In genomic region chr12:111873113-111873512, GRCh38 we compare ENCODE assay signal across 25 cellular contexts. TPM values are rescaled to one million over a fixed set of nuclear protein-coding genes. Genes with fewer than 3 reads are reported as not detected.
DNase-seq lines count a peak whose midpoint lies in the region; ATAC-seq, FAIRE-seq and TF ChIP-seq lines count a peak whose summit lies in the region.
"Had no signal": no experiment of that assay in that cellular context is flagged by ENCODE, and none has a peak within 500 bp of the region (broad histone marks: within the 10 kb centered on the region; RNA-seq: fewer than 3 reads in every experiment).

No MANE protein-coding gene starts in this region.

- H3K27me3 ChIP-seq in HepG2 (ENCODE audit: control insufficient read depth in 1 of 2, insufficient read depth in 2 of 2, low read length in 2 of 2) (no peaks in the 10 kb centered on the region), right lobe of liver (no peaks in the 10 kb centered on the region), K562 (ENCODE audit: control insufficient read depth in 2 of 2, insufficient read depth in 2 of 2, low read length in 2 of 2) (no peaks in the 10 kb centered on the region)
- H3K27me3 ChIP-seq: BE2C, BLaER1 had no signal

- POLR2A ChIA-PET in HepG2 (lab: Yijun Ruan, JAX) (no interaction called here), K562 (lab: Yijun Ruan, JAX) (interaction anchor here (0.6 kb wide), 1 partner anchor 11 kb away, joined by 3 read pairs; no protein-coding TSS in a partner anchor)

- no peaks in the 10 kb centered on the region for H3K9me3 ChIP-seq in HepG2 (ENCODE audit: low read length)
- H3K9me3 ChIP-seq in right lobe of liver = no peaks in the 10 kb centered on the region
- no peaks in the 10 kb centered on the region for H3K9me3 ChIP-seq in K562 (replicated peaks; ENCODE audit: control insufficient read depth, insufficient read depth, low read depth, low read length)
- H3K9me3 ChIP-seq: BE2C, BLaER1 had no signal

- FAIRE-seq in HepG2 (lab: Jason Lieb, UNC) = no peak
- no peak for FAIRE-seq in K562 (lab: Jason Lieb, UNC)
- FAIRE-seq: A204.1, GM12878, GM12892, GM18507 had no signal

- H3K4me2 ChIP-seq in HepG2 (ENCODE audit: low read depth, low read length) = no peak overlapping the region
- no peak overlapping the region for H3K4me2 ChIP-seq in K562 (ENCODE audit: insufficient read depth, low read length)
- H3K4me2 ChIP-seq: BLaER1 had no signal

- CTCF ChIA-PET in HepG2 (lab: Yijun Ruan, JAX; ENCODE audit: low intra/inter-chr PET ratio, low total read pairs) (no interaction called here), K562 (lab: Yijun Ruan, JAX; ENCODE audit: low intra/inter-chr PET ratio) (no interaction called here)

- TF ChIP-seq CTCF in HepG2 (CRISPR knock-in tag; IDR thresholded peaks at IDR 0.05) (no peak), right lobe of liver (IDR thresholded peaks at IDR 0.05) (no peak), K562 (IDR thresholded peaks at IDR 0.05 in 2 of 3, conservative IDR thresholded peaks at IDR 0.05 in 1 of 3; ENCODE audit: insufficient read depth in 2 of 3, low read depth in 1 of 3, low read length in 3 of 3) (no peak)

- H3K36me3 ChIP-seq in HepG2 (replicated peaks in 1 of 2; ENCODE audit: control insufficient read depth in 1 of 2, insufficient read depth in 2 of 2, low read length in 2 of 2) (peaks cover 16 to 66% of the 10 kb centered on the region in 2 experiments), right lobe of liver (peaks cover 0 to 57% (median 23%) of the 10 kb centered on the region in 4 donors), K562 (ENCODE audit: control insufficient read depth, insufficient read depth, low read length) (peaks cover 81% of the 10 kb centered on the region)

- H3K9ac ChIP-seq in HepG2 (ENCODE audit: insufficient read depth, low read depth, low read length) (no peak overlapping the region), K562 (ENCODE audit: insufficient read depth in 1 of 2, low read depth in 2 of 2, low read length in 2 of 2) (no peak overlapping the region)
- H3K9ac ChIP-seq: BLaER1 had no signal

- H4K20me1 ChIP-seq in HepG2 (ENCODE audit: insufficient read depth, low read length) (no peaks in the 10 kb centered on the region), K562 (replicated peaks; ENCODE audit: control insufficient read depth, insufficient read depth, low read length) (no peaks in the 10 kb centered on the region)

- no peaks in the 10 kb centered on the region for H3K4me1 ChIP-seq in HepG2 (ENCODE audit: insufficient read depth, low read length)
- H3K4me1 ChIP-seq in right lobe of liver = no peaks in the 10 kb centered on the region
- no peaks in the 10 kb centered on the region for H3K4me1 ChIP-seq in K562 (replicated peaks in 1 of 2; ENCODE audit: control insufficient read depth in 2 of 2, insufficient read depth in 2 of 2, low read length in 2 of 2)
- H3K4me1 ChIP-seq: BE2C, BLaER1 had no signal

- ATAC-seq in HepG2 (no peak), right lobe of liver (no peak), K562 (no peak), HG03159 (IDR thresholded peaks at IDR 0.05; ENCODE audit: unreplicated experiment) (no peak)
- ATAC-seq: GM12878 had no signal

- TF ChIP-seq POLR2A in HepG2 (IDR thresholded peaks at IDR 0.05; ENCODE audit: insufficient read depth in 1 of 2, low read depth in 2 of 2, low read length in 2 of 2) (no peak), right lobe of liver (IDR thresholded peaks at IDR 0.05) (no peak), K562 (conservative IDR thresholded peaks at IDR 0.05) (no peak)

- WGBS in HepG2 (ENCODE audit: low lambda C conversion rate) = 96% methylated on average over 7 of the region's 7 CpGs
- 90% methylated on average over 5 of the region's 7 CpGs for WGBS in right lobe of liver (ENCODE audit: insufficient coverage, low coverage, low lambda C conversion rate, missing lambda C conversion rate)
- WGBS in K562 (ENCODE audit: insufficient coverage, low coverage, missing lambda C conversion rate) = 96% methylated on average over 7 of the region's 7 CpGs

- H3K4me3 ChIP-seq in HepG2 (replicated peaks in 1 of 3; ENCODE audit: insufficient read depth in 1 of 3, low read depth in 2 of 3, low read length in 3 of 3) (no peak overlapping the region), right lobe of liver (no peak overlapping the region), K562 (no peak overlapping the region)
- H3K4me3 ChIP-seq: BLaER1, GM12878 had no signal

- intact Hi-C loops in HepG2 (cut with micrococcal nuclease; ENCODE audit: unreplicated experiment) = no loop called here
- intact Hi-C loops in right lobe of liver (cut with DNase I) = no loop called here
- intact Hi-C loops in K562 (cut with micrococcal nuclease) = no loop called here

- no peaks in the 10 kb centered on the region for H3K9me1 ChIP-seq in K562 (ENCODE audit: control insufficient read depth, insufficient read depth, low read length)

- no peak for TF ChIP-seq RAD21 in HepG2 (CRISPR knock-in tag; IDR thresholded peaks at IDR 0.05)
- TF ChIP-seq RAD21 in K562 (CRISPR knock-in tag; conservative IDR thresholded peaks at IDR 0.05 in 1 of 2, IDR thresholded peaks at IDR 0.05 in 1 of 2) = no peak

- H3K27ac ChIP-seq in HepG2 (ENCODE audit: extremely low read length, insufficient read depth, low read length) = no peak overlapping the region
- no peak overlapping the region for H3K27ac ChIP-seq in right lobe of liver
- H3K27ac ChIP-seq in K562 (ENCODE audit: extremely low read depth, low read depth, low read length) = no peak overlapping the region
- H3K27ac ChIP-seq: 22Rv1, BLaER1 had no signal

- no peak for DNase-seq in HepG2 (ENCODE audit: low spot score)
- no peak for DNase-seq in right lobe of liver
- no peak for DNase-seq in K562 (ENCODE audit: extremely low read depth in 1 of 4, low spot score in 3 of 4)
- no peak for DNase-seq in NCI-H510A (lab: John Stamatoyannopoulos, UW)
- DNase-seq: ACHN; BE2C; C1 segment of cervical spinal cord; CD4-positive, alpha-beta memory T cell; CD4-positive, CD25-positive, alpha-beta regulatory T cell; CD8-positive, alpha-beta memory T cell; COR-L47; DMS 273 treated with DMSO at 0.1 percent for 48 hours; DMS153; DMS53; DMS79; DND-41; EL; GDM1 had no signal

- no TSS peak for BruUV-seq in HepG2 (replicated peaks; lab: Mats Ljungman, UMichigan)
- BruUV-seq in K562 (replicated peaks; lab: Mats Ljungman, UMichigan) = no TSS peak

- no peak overlapping the region for H2AFZ ChIP-seq in HepG2 (ENCODE audit: low read length)
- no peak overlapping the region for H2AFZ ChIP-seq in K562 (ENCODE audit: low read depth, low read length)

- TF ChIP-seq EP300 in HepG2 (IDR thresholded peaks at IDR 0.05; ENCODE audit: low read depth in 2 of 2, low read length in 2 of 2) (no peak), HepG2 (CRISPR knock-in tag; IDR thresholded peaks at IDR 0.05; ENCODE audit: borderline replicate concordance) (no peak), K562 (IDR thresholded peaks at IDR 0.05; ENCODE audit: low read length) (no peak)

- in situ Hi-C loops in HepG2 (cut with HindIII; ENCODE audit: extremely low pct_ligation_motif_present, low pct_unique_long_range_greater_than_20kb) (no loop called here), K562 (cut with MboI) (no loop called here)

- no peaks in the 10 kb centered on the region for H3K79me2 ChIP-seq in HepG2 (ENCODE audit: insufficient read depth, low read length)
- no peaks in the 10 kb centered on the region for H3K79me2 ChIP-seq in K562 (ENCODE audit: control insufficient read depth, insufficient read depth, low read length)

RNA-seq across cellular contexts. Expression of gene MAPKAPK5, which starts 31.1 kb away (rescaled TPM):
- total RNA-seq in HepG2 (2016; rRNA removed; fragmentation: Illumina TruSeq; extraction: Trizol) (47.5 and 58.2 TPM in 2 replicates), right lobe of liver (10 to 100 TPM; 18.0 to 28.1 (median 19.9) TPM), K562 (2014; rRNA removed) (61.3 and 63.3 TPM in 2 replicates), K562 (2014; rRNA removed; fragmentation: Illumina TruSeq; extraction: Trizol) (56.7 and 60.4 TPM in 2 replicates), K562 (2015; rRNA removed; fragmentation: Illumina TruSeq; extraction: Trizol) (55.3 and 57.6 TPM in 2 replicates), K562 (2021) (61.5 and 72.1 TPM in 2 replicates)
- 39.2 and 39.5 TPM in 2 replicates for total RNA-seq in HepG2 (2016; cell fraction: cytosol; rRNA removed; fragmentation: Illumina TruSeq; extraction: Trizol; ENCODE audit: low read depth)
- total RNA-seq in HepG2 (2016; cell fraction: insoluble cytoplasmic fraction; rRNA removed; fragmentation: Illumina TruSeq; extraction: Trizol) = 47.8 and 57.4 TPM in 2 replicates
- 77.5 and 77.8 TPM in 2 replicates for total RNA-seq in HepG2 (2016; cell fraction: membrane; rRNA removed; fragmentation: Illumina TruSeq; extraction: Trizol)
- total RNA-seq in HepG2 (2016; cell fraction: nucleus; rRNA removed; fragmentation: Illumina TruSeq; extraction: Trizol) = 54.2 and 63.6 TPM in 2 replicates
- polyA plus RNA-seq in HepG2 (2011; rRNA removed) (36.7 and 43.2 TPM in 2 replicates), K562 (2011; rRNA removed) (67.0 and 68.4 TPM in 2 replicates), K562 (2014; fragmentation: Illumina TruSeq; extraction: Trizol) (57.1 and 58.4 TPM in 2 replicates), K562 (2014; fragmentation: Nextera tagmentation; extraction: Ambion mirVana) (10 to 100 TPM; 11.6 to 17.7 TPM), K562 (2014; rRNA removed) (55.2 and 67.0 TPM in 2 replicates)
- polyA plus RNA-seq in HepG2 (2011; cell fraction: cytosol; rRNA removed) = 32.6 TPM in 2 replicates
- 51.8 and 52.3 TPM in 2 replicates for polyA plus RNA-seq in HepG2 (2011; cell fraction: nucleus; rRNA removed)
- polyA plus RNA-seq in HepG2 (2012) = 27.7 and 31.8 TPM in 2 replicates
- 34.7 and 39.7 TPM in 2 replicates for polyA plus RNA-seq in HepG2 (2016; cell fraction: cytosol; fragmentation: Illumina TruSeq; extraction: Trizol; ENCODE audit: low read depth)
- polyA plus RNA-seq in HepG2 (2016; cell fraction: insoluble cytoplasmic fraction; fragmentation: Illumina TruSeq; extraction: Trizol; ENCODE audit: low read depth) = 46.1 and 53.0 TPM in 2 replicates
- 54.7 and 59.5 TPM in 2 replicates for polyA plus RNA-seq in HepG2 (2016; cell fraction: membrane; fragmentation: Illumina TruSeq; extraction: Trizol; ENCODE audit: low read depth)
- polyA plus RNA-seq in HepG2 (2016; cell fraction: nucleus; fragmentation: Illumina TruSeq; extraction: Trizol; ENCODE audit: insufficient read depth, low read depth) = 84.3 and 88.6 TPM in 2 replicates
- 27.6 and 41.1 TPM in 2 replicates for polyA minus RNA-seq in HepG2 (2011; rRNA and poly(A)+ RNA removed; ENCODE audit: low replicate concordance)
- polyA minus RNA-seq in HepG2 (2011; cell fraction: cytosol; rRNA and poly(A)+ RNA removed) = 11.3 and 19.1 TPM in 2 replicates
- polyA minus RNA-seq in HepG2 (2011; cell fraction: nucleus; rRNA and poly(A)+ RNA removed) = 51.0 and 69.4 TPM in 2 replicates
- total RNA-seq in K562 (2011; cell fraction: chromatin; rRNA removed; ENCODE audit: low replicate concordance) = 253 and 262 TPM in 2 replicates
- total RNA-seq in K562 (2011; cell fraction: nucleolus; rRNA removed) = 113 and 120 TPM in 2 replicates
- total RNA-seq in K562 (2011; cell fraction: nucleoplasm; rRNA removed) = 147 and 191 TPM in 2 replicates
- 33.8 and 42.8 TPM in 2 replicates for polyA plus RNA-seq in K562 (2011; cell fraction: cytosol; rRNA removed)
- polyA plus RNA-seq in K562 (2011; cell fraction: nucleus; rRNA removed) = 115 and 122 TPM in 2 replicates
- 34.4 and 40.8 TPM in 2 replicates for polyA plus RNA-seq in K562 (2012)
- polyA minus RNA-seq in K562 (2011; rRNA and poly(A)+ RNA removed) = 75.6 and 82.4 TPM in 2 replicates
- polyA minus RNA-seq in K562 (2011; cell fraction: cytosol; rRNA and poly(A)+ RNA removed) = 29.0 and 35.3 TPM in 2 replicates
- 34.1 and 67.4 TPM in 2 replicates for polyA minus RNA-seq in K562 (2011; cell fraction: nucleus; rRNA and poly(A)+ RNA removed)

Comparison
In these comparisons a context has a peak if more than half of its experiments do, and no peak if none do; other contexts are left out.
1. Of the 241 proteins assayed by ChIP-seq in both HepG2 and K562: peak only in HepG2: CEBPB; only in K562: CEBPG; in both: none; in neither: 237; mixed calls (peak in some experiments, not most) for 2.